In the genomic region with DNA sequence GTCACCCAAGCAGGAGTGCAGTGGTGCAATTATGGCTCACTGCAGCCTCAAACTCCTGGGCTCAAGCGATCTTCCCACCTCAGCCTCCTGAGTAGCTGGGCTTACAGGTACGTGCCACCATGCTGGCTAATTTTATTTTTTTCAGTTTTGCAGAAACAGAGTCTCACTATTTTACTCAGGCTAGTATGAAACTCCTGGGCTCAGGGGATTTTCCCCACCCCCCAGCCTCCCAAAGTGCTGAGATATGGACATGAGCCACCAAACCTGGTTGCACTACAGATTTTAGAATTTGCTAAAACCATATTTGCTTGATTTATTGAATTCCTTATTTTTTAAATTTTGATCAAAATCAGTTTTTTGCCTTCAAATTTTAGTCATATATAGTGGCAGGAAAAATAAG, we compare ENCODE assay signal across 7 cellular contexts.
"Had no signal": no experiment of that assay in that cellular context is flagged by ENCODE, and none has a peak within 500 bp of the region (broad histone marks: within the 10 kb centered on the region; RNA-seq: fewer than 3 reads in every experiment).

No MANE protein-coding gene starts in this region.

- H3K27ac ChIP-seq: HL-60, KMS-11 had no signal

- H3K4me3 ChIP-seq: K562 had no signal

- ATAC-seq: HepG2, K562 had no signal

- DNase-seq: IMR-90, KBM-7, KG1 had no signal
